In the genomic region with DNA sequence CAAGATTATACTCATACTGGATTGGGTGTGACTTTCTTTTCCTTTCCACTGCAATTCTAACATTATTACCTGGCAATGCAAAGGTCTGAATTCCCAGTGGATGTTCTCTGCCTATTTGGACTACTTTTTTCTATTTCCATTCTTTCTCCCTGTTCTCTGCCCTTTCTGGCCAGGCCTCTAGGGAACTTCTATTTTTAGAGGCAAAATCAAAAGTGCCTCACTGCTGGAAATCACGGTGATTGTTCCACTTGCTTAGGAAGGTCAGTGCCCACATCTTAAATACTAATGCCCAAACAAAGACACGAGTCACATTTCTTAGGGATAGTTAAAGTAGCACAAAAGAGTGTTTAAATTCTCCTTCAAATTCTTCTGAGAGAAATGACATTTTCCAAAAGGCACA, we compare ENCODE assay signal across 17 cellular contexts. TPM values are rescaled to one million over a fixed set of nuclear protein-coding genes. Genes with fewer than 3 reads are reported as not detected.
"Had no signal": no experiment of that assay in that cellular context is flagged by ENCODE, and none has a peak within 500 bp of the region (broad histone marks: within the 10 kb centered on the region; RNA-seq: fewer than 3 reads in every experiment).

No MANE protein-coding gene starts in this region.

- H3K4me1 Mint-ChIP-seq: natural killer cell had no signal

- H3K4me3 Mint-ChIP-seq: activated naive CD8-positive, alpha-beta T cell; natural killer cell had no signal

- H3K9me3 ChIP-seq: colonic mucosa, suprapubic skin had no signal

- H2AFZ ChIP-seq: hepatocyte, parathyroid adenoma had no signal

- H3K27ac Mint-ChIP-seq: activated naive CD8-positive, alpha-beta T cell; natural killer cell had no signal

- H3K27me3 Mint-ChIP-seq: activated naive CD8-positive, alpha-beta T cell had no signal

- H3K4me1 ChIP-seq: colonic mucosa, parathyroid adenoma, suprapubic skin had no signal

- H3K36me3 ChIP-seq: colonic mucosa, suprapubic skin had no signal

- ATAC-seq: natural killer cell had no signal

- H3K27me3 ChIP-seq: colonic mucosa, hepatocyte, suprapubic skin had no signal

- H3K27ac ChIP-seq: colonic mucosa, hepatocyte, parathyroid adenoma, suprapubic skin had no signal

- H3K36me3 Mint-ChIP-seq: activated naive CD8-positive, alpha-beta T cell; natural killer cell had no signal

- H3K9ac ChIP-seq: parathyroid adenoma had no signal

- H3K79me2 ChIP-seq: hepatocyte, parathyroid adenoma had no signal

- H3K4me3 ChIP-seq: colonic mucosa, hepatocyte, lung, suprapubic skin had no signal

- H3K9me3 Mint-ChIP-seq: natural killer cell had no signal

- DNase-seq: activated effector memory CD4-positive, alpha-beta T cell treated with Interleukin-2 at 50 U/mL for 16 hours; activated T-cell treated with anti-CD3 and anti-CD28 coated beads, Interleukin-2, amount 50 U/mL, for 1 hour; amygdala; colonic mucosa; effector CD8-positive, alpha-beta T cell; kidney glomerular epithelial cell; natural killer cell; right cardiac atrium; SIG-M5; stimulated activated naive CD4-positive, alpha-beta T cell treated with Interleukin-2 at 50 U/mL for 16 hours; T-helper 2 cell had no signal

- H3K4me2 ChIP-seq: hepatocyte had no signal

RNA-seq across cellular contexts. Expression of gene ST6GAL2, which starts 34.9 kb away (rescaled TPM):
- total RNA-seq: bronchial epithelial cell, natural killer cell had no signal
